In genomic region chr21:42042651-42043050, GRCh38 we compare ENCODE assay signal across 20 cellular contexts. TPM values are rescaled to one million over a fixed set of nuclear protein-coding genes. Genes with fewer than 3 reads are reported as not detected.
"Had no signal": no experiment of that assay in that cellular context is flagged by ENCODE, and none has a peak within 500 bp of the region (broad histone marks: within the 10 kb centered on the region; RNA-seq: fewer than 3 reads in every experiment).

No MANE protein-coding gene starts in this region.

- ATAC-seq: left lung; naive thymus-derived CD4-positive, alpha-beta T cell; sciatic nerve had no signal

- H3K27ac ChIP-seq: dorsolateral prefrontal cortex, left lung, neutrophil, stomach, thoracic aorta, transverse colon had no signal

- DNase-seq: cortex of kidney; dorsolateral prefrontal cortex; effector CD8-positive, alpha-beta T cell; foreskin melanocyte; head of caudate nucleus; hippocampal formation; naive thymus-derived CD4-positive, alpha-beta T cell; nephron progenitor cell; stimulated activated CD4-positive, alpha-beta T cell treated with anti-CD3 and anti-CD28 coated beads, Interleukin-2, amount 100 ng/mL, for 24 hours; stimulated activated CD4-positive, alpha-beta T cell treated with anti-CD3 and anti-CD28 coated beads, Interleukin-4, amount 100 ng/mL, for 4 hours; stimulated activated naive CD4-positive, alpha-beta T cell; stomach; substantia nigra; transverse colon had no signal

- H3K36me3 ChIP-seq: left lung, neutrophil, stomach, thoracic aorta, transverse colon had no signal

- H3K27me3 ChIP-seq: dorsolateral prefrontal cortex, left lung, neutrophil, stomach, transverse colon had no signal

- H3K4me3 ChIP-seq: dorsolateral prefrontal cortex, left lung, lung, stomach, thoracic aorta, transverse colon had no signal

- H3K9me3 ChIP-seq: left lung, neutrophil, stomach, thoracic aorta, transverse colon had no signal

RNA-seq across cellular contexts. Expression of gene UMODL1, which starts 28.5 kb away (rescaled TPM):
- polyA plus RNA-seq: stomach, urinary bladder had no signal
